In the genomic region with DNA sequence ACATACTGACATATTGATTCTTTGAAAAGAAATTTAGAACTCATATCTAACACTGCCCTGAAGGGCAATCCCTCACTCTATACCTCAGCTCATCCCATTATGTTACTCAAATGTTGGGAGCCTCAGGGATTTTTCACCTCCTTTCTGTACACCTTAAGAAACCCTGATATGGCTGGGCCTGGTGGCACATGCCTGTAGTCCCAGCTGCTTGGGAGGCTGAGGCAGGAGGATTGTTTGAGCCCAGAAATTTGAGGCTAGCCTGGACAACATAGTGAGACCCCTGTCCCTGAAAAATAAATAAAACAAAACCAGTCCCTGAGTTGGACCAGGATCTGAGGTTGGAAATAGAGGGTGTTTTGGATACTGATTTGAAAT, we compare ENCODE assay signal across 14 cellular contexts. TPM values are rescaled to one million over a fixed set of nuclear protein-coding genes. Genes with fewer than 3 reads are reported as not detected.
DNase-seq lines count a peak whose midpoint lies in the region; ATAC-seq and TF ChIP-seq lines count a peak whose summit lies in the region.
"Had no signal": no experiment of that assay in that cellular context is flagged by ENCODE, and none has a peak within 500 bp of the region (broad histone marks: within the 10 kb centered on the region; RNA-seq: fewer than 3 reads in every experiment).

No MANE protein-coding gene starts in this region.

- H3K36me3 Mint-ChIP-seq in Calu3 (ENCODE audit: insufficient read depth, unreplicated experiment) (peaks cover 11% of the 10 kb centered on the region), HFFc6 (ENCODE audit: low read depth) (peaks cover 11% of the 10 kb centered on the region)
- H3K36me3 Mint-ChIP-seq in CD4-positive, alpha-beta memory T cell, result peaks cover 3 to 12% of the 10 kb centered on the region in 2 donors

- peak overlapping the region; percentile 52; the same call in 1 of the 2 replicates for H3K4me2 ChIP-seq in PC-9

- H3K4me1 Mint-ChIP-seq in Calu3 (ENCODE audit: low read depth, unreplicated experiment), result peaks cover 8% of the 10 kb centered on the region
- peaks cover 68% of the 10 kb centered on the region for H3K4me1 Mint-ChIP-seq in HFFc6 (ENCODE audit: low read depth)
- no peaks in the 10 kb centered on the region for H3K4me1 Mint-ChIP-seq in CD4-positive, alpha-beta memory T cell

- H3K27ac Mint-ChIP-seq in Calu3 (ENCODE audit: unreplicated experiment), result peak overlapping the region; percentile 48
- peak overlapping the region; percentile 99 for H3K27ac Mint-ChIP-seq in HFFc6
- no peak overlapping the region for H3K27ac Mint-ChIP-seq in CD4-positive, alpha-beta memory T cell
- H3K27ac Mint-ChIP-seq: CD4-positive, alpha-beta T cell had no signal

- BruUV-seq in Calu3 (replicated peaks; lab: Mats Ljungman, UMichigan) (no TSS peak), PC-9 (replicated peaks; lab: Mats Ljungman, UMichigan) (no TSS peak)

- H3K36me3 ChIP-seq in PC-9 (ENCODE audit: low read depth), result no peaks in the 10 kb centered on the region
- H3K36me3 ChIP-seq in CD4-positive, alpha-beta memory T cell (ENCODE audit: insufficient read depth, low read length), result no peaks in the 10 kb centered on the region

- POLR2A ChIA-PET in PC-9 (lab: Charles Lee; ENCODE audit: unreplicated experiment), result no interaction called here
- POLR2A ChIA-PET in CD4-positive, alpha-beta memory T cell (lab: Charles Lee; ENCODE audit: partially characterized antibody), result no interaction called here

- H3K4me1 ChIP-seq in PC-9 (replicated peaks; ENCODE audit: insufficient read depth), result peaks cover 15% of the 10 kb centered on the region; the same call in 1 of the 2 replicates
- no peaks in the 10 kb centered on the region for H3K4me1 ChIP-seq in CD4-positive, alpha-beta memory T cell (ENCODE audit: insufficient read depth, low read length)

- H3K4me3 ChIP-seq in PC-9, result no peak overlapping the region
- no peak overlapping the region for H3K4me3 ChIP-seq in CD4-positive, alpha-beta memory T cell (ENCODE audit: low read length in 2 of 2)
- H3K4me3 ChIP-seq: GM12878 had no signal

- H3K27me3 ChIP-seq in PC-9 (ENCODE audit: insufficient read depth, low read depth), result no peaks in the 10 kb centered on the region
- H3K27me3 ChIP-seq in CD4-positive, alpha-beta memory T cell (ENCODE audit: insufficient read depth, low read length), result no peaks in the 10 kb centered on the region

- no peaks in the 10 kb centered on the region for H3K79me2 ChIP-seq in PC-9 (ENCODE audit: low read depth)

- H3K4me3 Mint-ChIP-seq in Calu3 (ENCODE audit: low read depth, unreplicated experiment) (no peak overlapping the region), HFFc6 (no peak overlapping the region)
- H3K4me3 Mint-ChIP-seq in CD4-positive, alpha-beta memory T cell, result no peak overlapping the region
- H3K4me3 Mint-ChIP-seq: CD4-positive, alpha-beta T cell had no signal

- TF ChIP-seq CTCF in Calu3 (IDR thresholded peaks at IDR 0.05; ENCODE audit: unreplicated experiment) (no peak), HFFc6 (IDR thresholded peaks at IDR 0.05) (no peak), PC-9 (conservative IDR thresholded peaks at IDR 0.05) (no peak)

- H3K27me3 Mint-ChIP-seq in Calu3 (ENCODE audit: unreplicated experiment), result no peaks in the 10 kb centered on the region
- H3K27me3 Mint-ChIP-seq in HFFc6 (ENCODE audit: insufficient read depth), result no peaks in the 10 kb centered on the region
- H3K27me3 Mint-ChIP-seq in CD4-positive, alpha-beta memory T cell, result peaks cover 3 to 6% of the 10 kb centered on the region in 2 donors
- H3K27me3 Mint-ChIP-seq: CD4-positive, alpha-beta T cell had no signal

- intact Hi-C loops in Calu3 (cut with micrococcal nuclease; ENCODE audit: unreplicated experiment), result no loop called here
- intact Hi-C loops in PC-9 (cut with micrococcal nuclease; ENCODE audit: unreplicated experiment), result no loop called here
- intact Hi-C loops in CD4-positive, alpha-beta memory T cell (cut with micrococcal nuclease), result loop anchor here (1.0 kb wide), 1 partner anchor 172 kb away; no protein-coding TSS in a partner anchor

- H3K9me2 ChIP-seq in PC-9 (ENCODE audit: insufficient read depth), result no peaks in the 10 kb centered on the region

- no peaks in the 10 kb centered on the region for H4K20me1 ChIP-seq in PC-9 (ENCODE audit: insufficient read depth)

- no peak overlapping the region for H2AFZ ChIP-seq in PC-9

- CTCF ChIA-PET in Calu3 (lab: Charles Lee), result no interaction called here
- CTCF ChIA-PET in PC-9 (lab: Charles Lee), result no interaction called here
- CTCF ChIA-PET in CD4-positive, alpha-beta memory T cell (lab: Charles Lee; ENCODE audit: partially characterized antibody), result interaction anchor here (1.3 kb wide), 1 partner anchor 171 kb away, joined by 3 read pairs; no protein-coding TSS in a partner anchor

- H3K9me3 ChIP-seq in PC-9 (ENCODE audit: insufficient read depth, low read depth), result no peaks in the 10 kb centered on the region; the same call in 1 of the 2 replicates
- H3K9me3 ChIP-seq in CD4-positive, alpha-beta memory T cell (ENCODE audit: control insufficient read depth in 1 of 2, low read length in 2 of 2), result peaks cover 0 to 5% of the 10 kb centered on the region in 2 donors

- H3K27ac ChIP-seq in PC-9 (peak overlapping the region; percentile 76), epithelial cell of prostate (peak overlapping the region; percentile 44)
- H3K27ac ChIP-seq in CD4-positive, alpha-beta memory T cell (ENCODE audit: low read depth, low read length), result no peak overlapping the region

- H3K9me3 Mint-ChIP-seq in Calu3 (ENCODE audit: low read depth, unreplicated experiment) (peaks cover 9% of the 10 kb centered on the region), HFFc6 (no peaks in the 10 kb centered on the region; the same call in 1 of the 2 replicates)
- H3K9me3 Mint-ChIP-seq in CD4-positive, alpha-beta memory T cell, result peaks cover 0 to 28% (median 17%) of the 10 kb centered on the region in 8 donors

- DNase-seq in Calu3 (no peak), HFFc6 (no peak), PC-9 (no peak), epithelial cell of prostate (ENCODE audit: low read depth, low spot score) (no peak), NK-92 (lab: John Stamatoyannopoulos, UW; ENCODE audit: unreplicated experiment) (no peak)
- no peak for DNase-seq in CD4-positive, alpha-beta memory T cell
- DNase-seq: AML-193, DMS 273 treated with DMSO at 0.1 percent for 48 hours, GOT3, H7 had no signal

- no peak for ATAC-seq in HG02970 (IDR thresholded peaks at IDR 0.05; ENCODE audit: low FRiP score, unreplicated experiment)

- no peaks in the 10 kb centered on the region for H3F3A ChIP-seq in PC-9 (ENCODE audit: insufficient read depth, low read depth)

RNA-seq across cellular contexts. Expression of a gene that starts 27.6 kb away (rescaled TPM):
- total RNA-seq in Calu3 (2022) (118 and 138 TPM in 2 replicates), PC-9 (2021) (152 and 217 TPM in 2 replicates)
- total RNA-seq in HFFc6 (2021; fragmentation: NEBNext Ultra II Directional; extraction: Animal tissue kit (Norgen Biotek cat#: 25700)), result 100 to 1,000 TPM; 174 to 221 (median 198) TPM
- 10 to 100 TPM; 82.1 to 82.8 TPM for total RNA-seq in CD4-positive, alpha-beta memory T cell
- polyA plus RNA-seq in CD4-positive, alpha-beta memory T cell, result 100 to 1,000 TPM; 243 to 257 TPM

RNA-seq across cellular contexts. Expression of a gene that starts 58.3 kb away (rescaled TPM):
- total RNA-seq in Calu3 (2022), result 23.0 and 29.5 TPM in 2 replicates
- total RNA-seq in HFFc6 (2021; fragmentation: NEBNext Ultra II Directional; extraction: Animal tissue kit (Norgen Biotek cat#: 25700)), result under 1 TPM in 5 of 6 experiments, not detected in 1; 0.14 to 0.52 (median 0.30) TPM
- 0.65 and 0.85 TPM in 2 replicates for total RNA-seq in PC-9 (2021)
- 1 to 10 TPM; 2.6 to 3.0 TPM for total RNA-seq in CD4-positive, alpha-beta memory T cell
- polyA plus RNA-seq in CD4-positive, alpha-beta memory T cell, result not detected
- total RNA-seq: G401 had no signal

Comparison
In these comparisons a context has a peak if more than half of its experiments do, and no peak if none do; other contexts are left out.
1. H3K27ac Mint-ChIP-seq: peak in Calu3 (single experiment) and HFFc6 (single experiment); none in CD4-positive, alpha-beta memory T cell (0 of 7).